In the genomic region with DNA sequence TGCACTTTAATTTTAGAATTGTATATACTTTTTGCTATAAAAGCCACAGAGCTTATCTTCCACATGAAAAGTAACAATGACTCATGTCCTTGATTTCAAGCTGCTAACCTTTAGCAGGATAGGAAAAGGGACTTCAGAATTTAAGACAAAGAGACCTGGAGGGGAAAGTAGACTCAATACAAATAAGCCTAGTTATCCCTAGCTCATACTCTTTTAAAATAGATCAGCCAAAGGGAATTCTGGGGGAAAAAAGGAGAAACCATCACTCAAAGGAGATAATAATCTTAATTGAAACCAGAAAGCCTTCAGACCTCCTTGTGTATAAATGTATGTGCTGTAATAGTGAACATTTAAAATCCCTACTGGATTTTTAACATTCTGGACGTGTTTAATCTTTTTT, we compare ENCODE assay signal across 21 cellular contexts.
DNase-seq lines count a peak whose midpoint lies in the region; ATAC-seq and TF ChIP-seq lines count a peak whose summit lies in the region.
"Had no signal": no experiment of that assay in that cellular context is flagged by ENCODE, and none has a peak within 500 bp of the region (broad histone marks: within the 10 kb centered on the region; RNA-seq: fewer than 3 reads in every experiment).

No MANE protein-coding gene starts in this region.

- peak overlapping the region; percentile 79 for H3K27ac ChIP-seq in SK-N-SH (ENCODE audit: low read depth in 2 of 2, low read length in 1 of 2)
- H3K27ac ChIP-seq: KMS-11, Peyer's patch had no signal

- H3K9me2 ChIP-seq in SK-N-SH: no peaks in the 10 kb centered on the region

- H3K4me3 Mint-ChIP-seq in HFFc6: no peak overlapping the region
- no peak overlapping the region for H3K4me3 Mint-ChIP-seq in effector memory CD8-positive, alpha-beta T cell
- H3K4me3 Mint-ChIP-seq: B cell had no signal

- H3K4me1 ChIP-seq in SK-N-SH (ENCODE audit: control insufficient read depth in 1 of 2, insufficient read depth in 2 of 2, low read depth in 1 of 2, low read length in 1 of 2): peaks cover 3 to 6% of the 10 kb centered on the region in 2 experiments; a peak in 3 of 4 replicates
- H3K4me1 ChIP-seq: Peyer's patch had no signal

- no peaks in the 10 kb centered on the region for H3K27me3 Mint-ChIP-seq in HFFc6 (ENCODE audit: insufficient read depth)
- no peaks in the 10 kb centered on the region for H3K27me3 Mint-ChIP-seq in effector memory CD8-positive, alpha-beta T cell
- H3K27me3 Mint-ChIP-seq: B cell had no signal

- no peaks in the 10 kb centered on the region for H3K27me3 ChIP-seq in SK-N-SH (ENCODE audit: insufficient read depth)
- H3K27me3 ChIP-seq: MG63, Peyer's patch had no signal

- no peak overlapping the region for H3K9ac ChIP-seq in SK-N-SH
- H3K9ac ChIP-seq: KMS-11 had no signal

- H3K9me3 ChIP-seq in SK-N-SH: no peaks in the 10 kb centered on the region
- H3K9me3 ChIP-seq: MG63, Peyer's patch had no signal

- peak overlapping the region; percentile 3; the same call in 1 of the 2 replicates for H3K27ac Mint-ChIP-seq in HFFc6
- H3K27ac Mint-ChIP-seq in effector memory CD8-positive, alpha-beta T cell: no peak overlapping the region
- H3K27ac Mint-ChIP-seq: B cell had no signal

- H3K4me2 ChIP-seq in SK-N-SH: peak overlapping the region; percentile 22; the same call in 1 of the 2 replicates
- H3K4me2 ChIP-seq: KMS-11 had no signal

- H3K4me3 ChIP-seq in SK-N-SH (ENCODE audit: low read depth in 2 of 2, low read length in 1 of 2) (no peak overlapping the region), fibroblast of pulmonary artery (replicated peaks; ENCODE audit: low read depth, low read length) (no peak overlapping the region)
- H3K4me3 ChIP-seq: MG63, Peyer's patch had no signal

- H4K20me1 ChIP-seq in SK-N-SH (ENCODE audit: insufficient read depth): no peaks in the 10 kb centered on the region

- no peak for TF ChIP-seq CTCF in HFFc6 (IDR thresholded peaks at IDR 0.05)
- no peak for TF ChIP-seq CTCF in SK-N-SH (IDR thresholded peaks at IDR 0.05)
- TF ChIP-seq CTCF in fibroblast of pulmonary artery (IDR thresholded peaks at IDR 0.05; ENCODE audit: low read length, missing control alignments): no peak

- H3K36me3 Mint-ChIP-seq in HFFc6 (ENCODE audit: low read depth): no peaks in the 10 kb centered on the region
- H3K36me3 Mint-ChIP-seq in effector memory CD8-positive, alpha-beta T cell (ENCODE audit: insufficient read depth): no peaks in the 10 kb centered on the region

- CTCF ChIA-PET in SK-N-SH (lab: Yijun Ruan, JAX): no interaction called here

- whole genome bisulfite sequencing in SK-N-SH (ENCODE audit: low lambda C conversion rate): 2% methylated on average over 1 of the region's 1 CpG

- no peak for ATAC-seq in effector memory CD8-positive, alpha-beta T cell (replicated peaks)
- ATAC-seq in GM21526 (IDR thresholded peaks at IDR 0.05; ENCODE audit: low FRiP score, unreplicated experiment): no peak
- ATAC-seq in esophagus mucosa: no peak
- ATAC-seq: Right ventricle myocardium inferior had no signal

- H3K36me3 ChIP-seq in SK-N-SH (replicated peaks in 1 of 2; ENCODE audit: control insufficient read depth in 1 of 2, insufficient read depth in 2 of 2, low read length in 1 of 2): no peaks in the 10 kb centered on the region
- H3K36me3 ChIP-seq: MG63, Peyer's patch had no signal

- H3K9me3 Mint-ChIP-seq in HFFc6: no peaks in the 10 kb centered on the region
- H3K9me3 Mint-ChIP-seq in effector memory CD8-positive, alpha-beta T cell: peaks cover 0 to 2% of the 10 kb centered on the region in 2 donors

- POLR2A ChIA-PET in SK-N-SH (lab: Yijun Ruan, JAX): no interaction called here

- peak overlapping the region; percentile 37 for H2AFZ ChIP-seq in SK-N-SH (ENCODE audit: low read depth)

- TF ChIP-seq EP300 in SK-N-SH (IDR thresholded peaks at IDR 0.05; ENCODE audit: borderline replicate concordance in 1 of 2, low read depth in 1 of 2, low read length in 1 of 2): peak; percentile 36 to 67; a peak in 2 of 4 replicates

- peaks cover 19% of the 10 kb centered on the region for H3F3A ChIP-seq in SK-N-SH (replicated peaks; ENCODE audit: insufficient read depth)

- H3K4me1 Mint-ChIP-seq in HFFc6 (ENCODE audit: low read depth): peaks cover 14% of the 10 kb centered on the region
- H3K4me1 Mint-ChIP-seq in effector memory CD8-positive, alpha-beta T cell (ENCODE audit: low read depth in 2 of 2): no peaks in the 10 kb centered on the region
- H3K4me1 Mint-ChIP-seq: B cell had no signal

- H3K79me2 ChIP-seq in SK-N-SH (ENCODE audit: insufficient read depth): no peaks in the 10 kb centered on the region

- peak; percentile 54 for DNase-seq in A172 (ENCODE audit: low spot score)
- DNase-seq in HFFc6: peak; percentile 17
- peak; percentile 50 for DNase-seq in SK-N-SH
- peak; percentile 2 for DNase-seq in fibroblast of pulmonary artery (ENCODE audit: low read depth)
- no peak for DNase-seq in effector memory CD8-positive, alpha-beta T cell
- DNase-seq in activated CD4-positive, CD25-positive, alpha-beta regulatory T cell (lab: John Stamatoyannopoulos, UW): no peak
- DNase-seq: 8988T, DMS79 treated with DMSO at 0.1 percent for 48 hours, GF-D8, MG63, NCI-H1048, NCI-H1436 treated with DMSO at 0.1 percent for 48 hours, NCI-H2029 treated with DMSO at 0.1 percent for 48 hours, NCI-H2171 treated with DMSO at 0.1 percent for 48 hours, NCI-H446 treated with DMSO at 0.1 percent for 48 hours, Peyer's patch had no signal

- TF ChIP-seq RAD21 in SK-N-SH (IDR thresholded peaks at IDR 0.05; ENCODE audit: low read length): 0 out of 2 replicates have a peak, but pooled peaks have one; percentile 13

TF ChIP-seq in SK-N-SH, 30 proteins besides CTCF, POLR2A, EP300 and RAD21 (continues in another document):
- no peak for TF ChIP-seq FOXJ3 (CRISPR knock-in tag; IDR thresholded peaks at IDR 0.05)
- TF ChIP-seq NRF1 (IDR thresholded peaks at IDR 0.05; ENCODE audit: low read depth, low read length): no peak
- no peak for TF ChIP-seq GABPA (IDR thresholded peaks at IDR 0.05; ENCODE audit: low read depth)
- TF ChIP-seq, protein P1, sequence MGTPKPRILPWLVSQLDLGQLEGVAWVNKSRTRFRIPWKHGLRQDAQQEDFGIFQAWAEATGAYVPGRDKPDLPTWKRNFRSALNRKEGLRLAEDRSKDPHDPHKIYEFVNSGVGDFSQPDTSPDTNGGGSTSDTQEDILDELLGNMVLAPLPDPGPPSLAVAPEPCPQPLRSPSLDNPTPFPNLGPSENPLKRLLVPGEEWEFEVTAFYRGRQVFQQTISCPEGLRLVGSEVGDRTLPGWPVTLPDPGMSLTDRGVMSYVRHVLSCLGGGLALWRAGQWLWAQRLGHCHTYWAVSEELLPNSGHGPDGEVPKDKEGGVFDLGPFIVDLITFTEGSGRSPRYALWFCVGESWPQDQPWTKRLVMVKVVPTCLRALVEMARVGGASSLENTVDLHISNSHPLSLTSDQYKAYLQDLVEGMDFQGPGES (IDR thresholded peaks at IDR 0.05; ENCODE audit: low read depth, low read length): no peak
- TF ChIP-seq TEAD4 (IDR thresholded peaks at IDR 0.05; ENCODE audit: borderline replicate concordance, insufficient read depth): 0 out of 2 replicates have a peak, but pooled peaks have one; percentile 10
- TF ChIP-seq, protein P2, sequence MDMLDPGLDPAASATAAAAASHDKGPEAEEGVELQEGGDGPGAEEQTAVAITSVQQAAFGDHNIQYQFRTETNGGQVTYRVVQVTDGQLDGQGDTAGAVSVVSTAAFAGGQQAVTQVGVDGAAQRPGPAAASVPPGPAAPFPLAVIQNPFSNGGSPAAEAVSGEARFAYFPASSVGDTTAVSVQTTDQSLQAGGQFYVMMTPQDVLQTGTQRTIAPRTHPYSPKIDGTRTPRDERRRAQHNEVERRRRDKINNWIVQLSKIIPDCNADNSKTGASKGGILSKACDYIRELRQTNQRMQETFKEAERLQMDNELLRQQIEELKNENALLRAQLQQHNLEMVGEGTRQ (IDR thresholded peaks at IDR 0.05; ENCODE audit: borderline replicate concordance, low read depth, low read length): no peak
- peak; percentile 74 for TF ChIP-seq GATA2 (CRISPR knock-in tag; IDR thresholded peaks at IDR 0.05)
- no peak for TF ChIP-seq ELF1 (IDR thresholded peaks at IDR 0.05)
- TF ChIP-seq YY1 (IDR thresholded peaks at IDR 0.05; ENCODE audit: low read depth): no peak
- no peak for TF ChIP-seq RXRA (IDR thresholded peaks at IDR 0.05; ENCODE audit: borderline replicate concordance, low read depth)
- TF ChIP-seq FOXM1 (IDR thresholded peaks at IDR 0.05; ENCODE audit: low read depth): no peak
- peak; percentile 89 for TF ChIP-seq TCF12 (IDR thresholded peaks at IDR 0.05)
- no peak for TF ChIP-seq SIN3A (IDR thresholded peaks at IDR 0.05; ENCODE audit: borderline replicate concordance, low read depth, low read length)
- TF ChIP-seq TAF1 (IDR thresholded peaks at IDR 0.05; ENCODE audit: borderline replicate concordance, low read depth, low read length): no peak
- TF ChIP-seq MEF2A (IDR thresholded peaks at IDR 0.05; ENCODE audit: borderline replicate concordance, low read depth): peak; percentile 12; the same call in 1 of the 2 replicates
- peak; percentile 9; the same call in 1 of the 2 replicates for TF ChIP-seq NFIC (IDR thresholded peaks at IDR 0.05; ENCODE audit: borderline replicate concordance)
- no peak for TF ChIP-seq SMC3 (IDR thresholded peaks at IDR 0.05; ENCODE audit: low read depth, low read length)

Comparison
In these comparisons a context has a peak if more than half of its experiments do, and no peak if none do; other contexts are left out.
1. DNase-seq: peak in A172 (single experiment), HFFc6 (single experiment), SK-N-SH (single experiment) and fibroblast of pulmonary artery (single experiment); none in effector memory CD8-positive, alpha-beta T cell (0 of 3) and activated CD4-positive, CD25-positive, alpha-beta regulatory T cell (0 of 4).